ENCODE assay signal across 1 cellular context in genomic region chr10:24707445-24707844, GRCh38.
TF ChIP-seq lines count a peak whose summit lies in the region.

No MANE protein-coding gene starts in this region.

TF ChIP-seq in IMR-90, 13 proteins besides CTCF, POLR2A, EP300 and RAD21 (continued from another document):
- no peak for TF ChIP-seq BHLHE40 (IDR thresholded peaks at IDR 0.05; ENCODE audit: low read depth, low read length)
- TF ChIP-seq RFX5 (IDR thresholded peaks at IDR 0.05; ENCODE audit: low read depth, low read length) = no peak
- TF ChIP-seq MAZ (IDR thresholded peaks at IDR 0.05; ENCODE audit: borderline replicate concordance, low read depth, low read length) = no peak
- no peak for TF ChIP-seq MAFK (IDR thresholded peaks at IDR 0.05; ENCODE audit: low read depth, low read length)
- TF ChIP-seq CEBPB (IDR thresholded peaks at IDR 0.05; ENCODE audit: low read depth, low read length) = no peak
- no peak for TF ChIP-seq ELK1 (IDR thresholded peaks at IDR 0.05; ENCODE audit: borderline replicate concordance, low read depth, low read length)
- no peak for TF ChIP-seq SMC3 (IDR thresholded peaks at IDR 0.05; ENCODE audit: low read depth, low read length)
- TF ChIP-seq CHD1 (IDR thresholded peaks at IDR 0.05; ENCODE audit: low read depth, low read length) = no peak
- TF ChIP-seq USF2 (IDR thresholded peaks at IDR 0.05; ENCODE audit: low read depth, low read length) = no peak
- no peak for TF ChIP-seq NFE2L2 (IDR thresholded peaks at IDR 0.05; ENCODE audit: low read depth, low read length)
